In genomic region chr1:74609810-74610371, GRCh38 we compare ENCODE assay signal across 5 cellular contexts.
"Had no signal": no experiment of that assay in that cellular context is flagged by ENCODE, and none has a peak within 500 bp of the region (broad histone marks: within the 10 kb centered on the region; RNA-seq: fewer than 3 reads in every experiment).

No MANE protein-coding gene starts in this region.

- H3K27ac ChIP-seq: HL-60 had no signal

- ATAC-seq: HepG2, K562 had no signal

- H3K4me3 ChIP-seq: K562 had no signal

- DNase-seq: IMR-90, KBM-7 had no signal
